20 cellular contexts compared by ENCODE assay signal in the genomic region with DNA sequence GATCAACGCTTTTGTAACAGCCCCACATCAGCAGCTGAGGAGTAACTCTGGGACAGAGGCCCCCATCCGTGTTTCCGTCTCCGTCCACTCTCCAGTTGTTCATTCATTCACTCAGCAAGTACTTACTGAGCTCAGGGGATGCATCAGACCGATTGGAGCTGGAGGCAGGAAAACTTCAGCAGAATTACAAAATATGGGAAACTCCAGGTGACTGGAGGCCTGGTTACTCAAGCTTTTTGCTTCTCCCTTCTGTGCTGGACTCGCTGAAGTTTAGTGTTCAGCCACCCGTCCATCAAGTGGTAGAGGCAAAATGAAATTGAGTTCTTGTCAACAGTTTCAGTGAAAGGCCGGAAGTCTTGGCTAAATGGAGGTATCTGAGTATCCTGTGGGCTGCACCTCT. TPM values are rescaled to one million over a fixed set of nuclear protein-coding genes. Genes with fewer than 3 reads are reported as not detected.
A peak's percentile ranks its signal among the peaks of the same experiment; 100 is the strongest.
DNase-seq lines count a peak whose midpoint lies in the region; ATAC-seq and TF ChIP-seq lines count a peak whose summit lies in the region.
"Had no signal": no experiment of that assay in that cellular context is flagged by ENCODE, and none has a peak within 500 bp of the region (broad histone marks: within the 10 kb centered on the region; RNA-seq: fewer than 3 reads in every experiment).

No MANE protein-coding gene starts in this region.

- no peak overlapping the region for H2BK15ac ChIP-seq in mesenchymal stem cell (ENCODE audit: low read depth, poor library complexity, severe bottlenecking)

- H4K91ac ChIP-seq in mesenchymal stem cell (ENCODE audit: low read length): no peak overlapping the region

- WGBS in mesenchymal stem cell: 84% methylated on average over 8 of the region's 8 CpGs

- no peak overlapping the region for H3K9ac ChIP-seq in mesenchymal stem cell (ENCODE audit: low read length)

- no peaks in the 10 kb centered on the region for H3K9me3 ChIP-seq in mesenchymal stem cell (ENCODE audit: control insufficient read depth, low read length)
- H3K9me3 ChIP-seq: esophagus squamous epithelium had no signal

- POLR2A ChIA-PET in activated CD4-positive, alpha-beta memory T cell treated with anti-CD3 and anti-CD28 coated beads, Interleukin-2, amount 10 ng/mL, durations not matched to agents 7 days and 5 days (lab: Charles Lee): interaction anchor here (1.2 to 1.5 kb wide), 3 partner anchors 9 to 22 kb away, joined by 3 to 4 read pairs (median 3); no protein-coding TSS in a partner anchor
- POLR2A ChIA-PET in activated CD4-positive, alpha-beta memory T cell treated with anti-CD3 and anti-CD28 coated beads for 36 hours (lab: Charles Lee): interaction anchor here (0.7 kb wide), 1 partner anchor 15 kb away, joined by 3 read pairs; no protein-coding TSS in a partner anchor
- POLR2A ChIA-PET in RWPE1 (lab: Yijun Ruan, JAX; ENCODE audit: low non-redundant PET): interaction anchor here (0.5 kb wide), 1 partner anchor 27 kb away, joined by 3 read pairs; no protein-coding TSS in a partner anchor

- H4K8ac ChIP-seq in mesenchymal stem cell (ENCODE audit: low read length): no peak overlapping the region

- H2BK120ac ChIP-seq in mesenchymal stem cell (ENCODE audit: low read depth, low read length): no peak overlapping the region

- peak overlapping the region; percentile 26 for H3K27ac Mint-ChIP-seq in activated CD4-positive, alpha-beta memory T cell treated with anti-CD3 and anti-CD28 coated beads, Interleukin-2, amount 10 ng/mL, durations not matched to agents 7 days and 5 days
- no peak overlapping the region for H3K27ac Mint-ChIP-seq in activated CD4-positive, alpha-beta memory T cell treated with anti-CD3 and anti-CD28 coated beads for 36 hours
- H3K27ac Mint-ChIP-seq in stimulated activated memory B cell treated with anti-CD40 and anti-IgM and Interleukin-4, amounts not matched to agents 10 μg/mL and 1 μg/mL and 100 μg/mL, for 72 hours: peak overlapping the region; percentile 62
- H3K27ac Mint-ChIP-seq: endodermal cell had no signal

- peaks cover 7% of the 10 kb centered on the region for H3K4me1 ChIP-seq in mesenchymal stem cell (ENCODE audit: control insufficient read depth, insufficient read depth, low read depth, low read length)

- peak overlapping the region in 1 of 2 experiments; percentile 45 for H2BK12ac ChIP-seq in mesenchymal stem cell (ENCODE audit: low read length in 2 of 2)

- no peak overlapping the region for H2BK5ac ChIP-seq in mesenchymal stem cell (ENCODE audit: low read depth, low read length, poor library complexity, severe bottlenecking)

- no peak overlapping the region for H3K4ac ChIP-seq in mesenchymal stem cell (ENCODE audit: low read depth in 1 of 2, low read length in 2 of 2)

- no peaks in the 10 kb centered on the region for H3K27me3 ChIP-seq in mesenchymal stem cell (ENCODE audit: control insufficient read depth in 1 of 2, insufficient read depth in 1 of 2, low read length in 2 of 2)
- H3K27me3 ChIP-seq: esophagus squamous epithelium had no signal

- intact Hi-C loops in activated CD4-positive, alpha-beta memory T cell treated with anti-CD3 and anti-CD28 coated beads for 36 hours (cut with micrococcal nuclease): no loop called here

- H3K23ac ChIP-seq in mesenchymal stem cell (ENCODE audit: low read length in 2 of 2): no peak overlapping the region

- H3K36me3 Mint-ChIP-seq in activated CD4-positive, alpha-beta memory T cell treated with anti-CD3 and anti-CD28 coated beads, Interleukin-2, amount 10 ng/mL, durations not matched to agents 7 days and 5 days (ENCODE audit: low read depth): peaks cover 82% of the 10 kb centered on the region
- H3K36me3 Mint-ChIP-seq in activated CD4-positive, alpha-beta memory T cell treated with anti-CD3 and anti-CD28 coated beads for 36 hours: peaks cover 27% of the 10 kb centered on the region
- peaks cover 69% of the 10 kb centered on the region for H3K36me3 Mint-ChIP-seq in stimulated activated memory B cell treated with anti-CD40 and anti-IgM and Interleukin-4, amounts not matched to agents 10 μg/mL and 1 μg/mL and 100 μg/mL, for 72 hours
- H3K36me3 Mint-ChIP-seq: activated naive CD4-positive, alpha-beta T cell treated with anti-CD3 and anti-CD28 coated beads, Interleukin-2, amount 50 U/mL, for 72 hours had no signal

- no peak overlapping the region for H2AK5ac ChIP-seq in mesenchymal stem cell (ENCODE audit: low read length, severe bottlenecking)

- H3K4me2 ChIP-seq in mesenchymal stem cell (ENCODE audit: low read length, poor library complexity, severe bottlenecking): no peak overlapping the region

- no peak for DNase-seq in activated CD4-positive, alpha-beta memory T cell treated with anti-CD3 and anti-CD28 coated beads, Interleukin-2, amount 10 ng/mL, durations not matched to agents 7 days and 5 days
- DNase-seq in activated CD4-positive, alpha-beta memory T cell treated with anti-CD3 and anti-CD28 coated beads for 36 hours: no peak
- no peak for DNase-seq in RWPE1 (ENCODE audit: low spot score)
- peak; percentile 62 for DNase-seq in mesenchymal stem cell
- no peak for DNase-seq in islet precursor cell
- no peak for DNase-seq in GM19238 (ENCODE audit: insufficient read length, low spot score)
- DNase-seq: anterior cingulate cortex; DMS79; endodermal cell; esophagus squamous epithelium; Karpas-422; left cardiac atrium; occipital lobe; stimulated activated naive CD8-positive, alpha-beta T cell treated with anti-CD3 and anti-CD28 coated beads, Interleukin-15, amount 100 ng/mL, for 72 hours had no signal

- H3K4me1 Mint-ChIP-seq in activated CD4-positive, alpha-beta memory T cell treated with anti-CD3 and anti-CD28 coated beads, Interleukin-2, amount 10 ng/mL, durations not matched to agents 7 days and 5 days: peaks cover 39% of the 10 kb centered on the region
- peaks cover 29% of the 10 kb centered on the region for H3K4me1 Mint-ChIP-seq in activated CD4-positive, alpha-beta memory T cell treated with anti-CD3 and anti-CD28 coated beads for 36 hours (ENCODE audit: low read depth)
- H3K4me1 Mint-ChIP-seq in stimulated activated memory B cell treated with anti-CD40 and anti-IgM and Interleukin-4, amounts not matched to agents 10 μg/mL and 1 μg/mL and 100 μg/mL, for 72 hours: peaks cover 47% of the 10 kb centered on the region

- TF ChIP-seq CTCF in RWPE1 (conservative IDR thresholded peaks at IDR 0.05; ENCODE audit: low read depth): no peak

- ATAC-seq in stimulated activated memory B cell treated with anti-CD40 and anti-IgM and Interleukin-4, amounts not matched to agents 10 μg/mL and 1 μg/mL and 100 μg/mL, for 72 hours: no peak
- no peak for ATAC-seq in HG03439 (IDR thresholded peaks at IDR 0.05; ENCODE audit: unreplicated experiment)
- ATAC-seq: activated naive CD4-positive, alpha-beta T cell treated with anti-CD3 and anti-CD28 coated beads, Interleukin-2, amount 50 U/mL, for 72 hours; HCT116; left cardiac atrium; stimulated activated naive CD8-positive, alpha-beta T cell treated with anti-CD3 and anti-CD28 coated beads, Interleukin-15, amount 100 ng/mL, for 72 hours had no signal

- H2AFZ ChIP-seq in mesenchymal stem cell (ENCODE audit: low read depth, low read length): no peak overlapping the region

- no peak overlapping the region for H3K14ac ChIP-seq in mesenchymal stem cell (ENCODE audit: low read length in 2 of 2)

- H3K4me3 Mint-ChIP-seq in activated CD4-positive, alpha-beta memory T cell treated with anti-CD3 and anti-CD28 coated beads, Interleukin-2, amount 10 ng/mL, durations not matched to agents 7 days and 5 days: no peak overlapping the region
- no peak overlapping the region for H3K4me3 Mint-ChIP-seq in activated CD4-positive, alpha-beta memory T cell treated with anti-CD3 and anti-CD28 coated beads for 36 hours
- H3K4me3 Mint-ChIP-seq in stimulated activated memory B cell treated with anti-CD40 and anti-IgM and Interleukin-4, amounts not matched to agents 10 μg/mL and 1 μg/mL and 100 μg/mL, for 72 hours: no peak overlapping the region
- H3K4me3 Mint-ChIP-seq: endodermal cell; stimulated activated naive CD8-positive, alpha-beta T cell treated with anti-CD3 and anti-CD28 coated beads, Interleukin-15, amount 100 ng/mL, for 72 hours had no signal

- no peak overlapping the region for H3K4me3 ChIP-seq in mesenchymal stem cell (ENCODE audit: insufficient read depth in 1 of 2, low read depth in 1 of 2, low read length in 2 of 2)
- H3K4me3 ChIP-seq: coronary artery, esophagus squamous epithelium had no signal

- peaks cover 0 to 36% of the 10 kb centered on the region in 2 experiments for H3K36me3 ChIP-seq in mesenchymal stem cell (ENCODE audit: control insufficient read depth in 1 of 2, insufficient read depth in 2 of 2, low read depth in 1 of 2, low read length in 2 of 2)

- H3K27me3 Mint-ChIP-seq in activated CD4-positive, alpha-beta memory T cell treated with anti-CD3 and anti-CD28 coated beads, Interleukin-2, amount 10 ng/mL, durations not matched to agents 7 days and 5 days: no peaks in the 10 kb centered on the region
- H3K27me3 Mint-ChIP-seq in activated CD4-positive, alpha-beta memory T cell treated with anti-CD3 and anti-CD28 coated beads for 36 hours: no peaks in the 10 kb centered on the region
- no peaks in the 10 kb centered on the region for H3K27me3 Mint-ChIP-seq in stimulated activated memory B cell treated with anti-CD40 and anti-IgM and Interleukin-4, amounts not matched to agents 10 μg/mL and 1 μg/mL and 100 μg/mL, for 72 hours
- H3K27me3 Mint-ChIP-seq: stimulated activated naive CD8-positive, alpha-beta T cell treated with anti-CD3 and anti-CD28 coated beads, Interleukin-15, amount 100 ng/mL, for 72 hours had no signal

- CTCF ChIA-PET in activated CD4-positive, alpha-beta memory T cell treated with anti-CD3 and anti-CD28 coated beads, Interleukin-2, amount 10 ng/mL, durations not matched to agents 7 days and 5 days (lab: Charles Lee): interaction anchor here (1.2 to 1.9 kb wide), 3 partner anchors 21 to 44 kb away, joined by 3 to 5 read pairs (median 4); no protein-coding TSS in a partner anchor
- CTCF ChIA-PET in activated CD4-positive, alpha-beta memory T cell treated with anti-CD3 and anti-CD28 coated beads for 36 hours (lab: Charles Lee): interaction anchor here (1.3 to 2.1 kb wide), 3 partner anchors 31 to 55 kb away, joined by 3 to 11 read pairs (median 3); no protein-coding TSS in a partner anchor
- CTCF ChIA-PET in RWPE1 (lab: Yijun Ruan, JAX): no interaction called here

- H3K18ac ChIP-seq in mesenchymal stem cell (ENCODE audit: low read depth in 1 of 2, low read length in 2 of 2): no peak overlapping the region

- H3K27ac ChIP-seq in RWPE1 (peak overlapping the region; percentile 73), mesenchymal stem cell (ENCODE audit: low read length, poor library complexity, severe bottlenecking) (no peak overlapping the region)
- H3K27ac ChIP-seq: coronary artery, esophagus squamous epithelium, HL-60 had no signal

- H3K79me1 ChIP-seq in mesenchymal stem cell (replicated peaks; ENCODE audit: low read length, poor library complexity, severe bottlenecking): no peaks in the 10 kb centered on the region

- no peaks in the 10 kb centered on the region for H3K9me3 Mint-ChIP-seq in activated CD4-positive, alpha-beta memory T cell treated with anti-CD3 and anti-CD28 coated beads, Interleukin-2, amount 10 ng/mL, durations not matched to agents 7 days and 5 days
- no peaks in the 10 kb centered on the region for H3K9me3 Mint-ChIP-seq in activated CD4-positive, alpha-beta memory T cell treated with anti-CD3 and anti-CD28 coated beads for 36 hours
- H3K9me3 Mint-ChIP-seq in stimulated activated memory B cell treated with anti-CD40 and anti-IgM and Interleukin-4, amounts not matched to agents 10 μg/mL and 1 μg/mL and 100 μg/mL, for 72 hours: no peaks in the 10 kb centered on the region
- H3K9me3 Mint-ChIP-seq: activated naive CD4-positive, alpha-beta T cell treated with anti-CD3 and anti-CD28 coated beads, Interleukin-2, amount 50 U/mL, for 72 hours; endodermal cell; stimulated activated naive CD8-positive, alpha-beta T cell treated with anti-CD3 and anti-CD28 coated beads, Interleukin-15, amount 100 ng/mL, for 72 hours had no signal

RNA-seq across cellular contexts. Expression of gene NRROS, which starts 14.5 kb away (rescaled TPM):
- 10 to 100 TPM; 50.1 to 52.8 TPM for total RNA-seq in activated CD4-positive, alpha-beta memory T cell treated with anti-CD3 and anti-CD28 coated beads, Interleukin-2, amount 10 ng/mL, durations not matched to agents 7 days and 5 days
- total RNA-seq in activated CD4-positive, alpha-beta memory T cell treated with anti-CD3 and anti-CD28 coated beads for 36 hours: 10 to 100 TPM; 24.5 to 25.3 TPM
- polyA plus RNA-seq in mesenchymal stem cell (2013, experiment 1 of 2): 0.35 TPM
- 0.37 TPM for polyA plus RNA-seq in mesenchymal stem cell (2013, experiment 2 of 2)

RNA-seq across cellular contexts. Expression of gene CEP19, which starts 58.0 kb away (rescaled TPM):
- 1 to 10 TPM; 5.3 to 5.5 TPM for total RNA-seq in activated CD4-positive, alpha-beta memory T cell treated with anti-CD3 and anti-CD28 coated beads, Interleukin-2, amount 10 ng/mL, durations not matched to agents 7 days and 5 days
- 1 to 10 TPM; 6.5 to 6.6 TPM for total RNA-seq in activated CD4-positive, alpha-beta memory T cell treated with anti-CD3 and anti-CD28 coated beads for 36 hours
- 4.8 TPM for polyA plus RNA-seq in mesenchymal stem cell (2013, experiment 1 of 2)
- polyA plus RNA-seq in mesenchymal stem cell (2013, experiment 2 of 2): 4.4 TPM

RNA-seq across cellular contexts. Expression of gene PIGX, which starts 58.2 kb away (rescaled TPM):
- 10 to 100 TPM; 47.2 to 50.0 TPM for total RNA-seq in activated CD4-positive, alpha-beta memory T cell treated with anti-CD3 and anti-CD28 coated beads, Interleukin-2, amount 10 ng/mL, durations not matched to agents 7 days and 5 days
- total RNA-seq in activated CD4-positive, alpha-beta memory T cell treated with anti-CD3 and anti-CD28 coated beads for 36 hours: 10 to 100 TPM; 47.5 to 49.2 TPM
- 16.8 TPM for polyA plus RNA-seq in mesenchymal stem cell (2013, experiment 1 of 2)
- 17.1 TPM for polyA plus RNA-seq in mesenchymal stem cell (2013, experiment 2 of 2)
